15 cellular contexts compared by ENCODE assay signal in the genomic region with DNA sequence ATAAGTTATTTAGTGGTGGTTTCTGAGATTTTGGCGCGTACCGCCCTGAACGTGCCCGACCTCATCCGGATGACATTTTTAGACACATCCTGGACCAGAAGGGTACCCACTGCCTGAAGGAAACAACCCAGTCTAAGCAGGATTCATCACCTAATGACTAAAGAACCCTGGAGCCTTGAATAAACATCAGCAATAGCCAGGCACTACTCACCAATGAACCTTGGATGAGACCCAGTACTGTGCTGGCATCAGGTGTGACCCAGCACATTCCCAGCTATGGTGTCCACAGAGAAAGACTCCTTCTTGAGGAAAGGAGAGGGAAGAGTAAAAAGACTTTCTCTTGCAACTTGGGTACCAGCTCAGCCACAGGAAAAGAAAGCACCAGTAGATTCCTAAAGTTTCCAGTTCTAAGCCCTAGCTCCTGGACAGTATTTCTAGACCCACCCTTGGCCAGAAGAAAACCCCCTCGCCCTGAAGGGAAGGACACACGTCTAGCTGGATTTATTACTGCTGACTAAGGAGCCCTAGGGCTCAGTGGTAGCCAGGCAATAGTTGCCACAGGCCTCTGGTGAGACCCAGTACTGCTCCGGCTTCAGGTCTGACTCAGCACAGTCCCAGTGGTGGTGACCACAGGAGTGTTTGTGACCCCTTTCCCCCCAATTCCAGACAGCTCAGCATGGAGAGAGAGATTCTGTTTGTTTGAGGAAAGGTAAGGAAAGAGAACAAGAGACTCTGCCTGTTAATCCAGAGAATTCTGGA. TPM values are rescaled to one million over a fixed set of nuclear protein-coding genes. Genes with fewer than 3 reads are reported as not detected.
DNase-seq lines count a peak whose midpoint lies in the region; ATAC-seq and TF ChIP-seq lines count a peak whose summit lies in the region.
"Had no signal": no experiment of that assay in that cellular context is flagged by ENCODE, and none has a peak within 500 bp of the region (broad histone marks: within the 10 kb centered on the region; RNA-seq: fewer than 3 reads in every experiment).

No MANE protein-coding gene starts in this region.

- H2AK5ac ChIP-seq in mesendoderm (ENCODE audit: low read length): no peak overlapping the region

- no peak overlapping the region for H3K9ac ChIP-seq in mesendoderm (ENCODE audit: low read length)

- H2BK15ac ChIP-seq in mesendoderm (replicated peaks; ENCODE audit: low read depth): no peak overlapping the region

- no peak overlapping the region for H4K8ac ChIP-seq in mesendoderm (ENCODE audit: low read depth, low read length)

- ATAC-seq in HG02678 (IDR thresholded peaks at IDR 0.05; ENCODE audit: unreplicated experiment) (no peak), GM21528 (IDR thresholded peaks at IDR 0.05; ENCODE audit: low FRiP score, unreplicated experiment) (no peak), GM18861 (IDR thresholded peaks at IDR 0.05; ENCODE audit: unreplicated experiment) (no peak)
- ATAC-seq: activated CD8-positive, alpha-beta memory T cell treated with anti-CD3 and anti-CD28 coated beads, Interleukin-2, amount 10 ng/mL, durations not matched to agents 7 days and 5 days; stimulated activated naive B cell treated with anti-CD40 and anti-IgM and Interleukin-4, amounts not matched to agents 10 μg/mL and 1 μg/mL and 100 μg/mL, for 72 hours; upper lobe of right lung had no signal

- peaks cover 3% of the 10 kb centered on the region for H3K79me1 ChIP-seq in mesendoderm (ENCODE audit: low read length)

- WGBS in mesendoderm (ENCODE audit: extremely low coverage, insufficient coverage, low lambda C conversion rate): no CpG with 5 or more reads among the region's 9 CpGs

- H3K18ac ChIP-seq in mesendoderm (ENCODE audit: low read length): no peak overlapping the region

- no peak overlapping the region for H3K4me3 ChIP-seq in choroid plexus epithelial cell (ENCODE audit: low read depth, low read length)
- H3K4me3 ChIP-seq in mesendoderm (ENCODE audit: low read length): no peak overlapping the region
- H3K4me3 ChIP-seq: upper lobe of right lung had no signal

- no peak overlapping the region for H3K27ac ChIP-seq in mesendoderm (ENCODE audit: low read depth, low read length)
- H3K27ac ChIP-seq: upper lobe of right lung had no signal

- H4K5ac ChIP-seq in mesendoderm (ENCODE audit: low read length): no peak overlapping the region

- TF ChIP-seq CTCF in choroid plexus epithelial cell (conservative IDR thresholded peaks at IDR 0.05; ENCODE audit: low read depth, low read length): no peak

- no peak for TF ChIP-seq POLR2A in erythroblast (IDR thresholded peaks at IDR 0.05; ENCODE audit: low read length)

- no peaks in the 10 kb centered on the region for H3K36me3 ChIP-seq in mesendoderm (ENCODE audit: control insufficient read depth, insufficient read depth, low read length)
- H3K36me3 ChIP-seq: upper lobe of right lung had no signal

- no peak overlapping the region for H3K4ac ChIP-seq in mesendoderm (ENCODE audit: low read depth, low read length)

- H2BK5ac ChIP-seq in mesendoderm (ENCODE audit: low read length): no peak overlapping the region

- no peaks in the 10 kb centered on the region for H3K27me3 ChIP-seq in mesendoderm (ENCODE audit: insufficient read depth, low read length, poor library complexity)
- H3K27me3 ChIP-seq: upper lobe of right lung had no signal

- no peak overlapping the region for H3K4me2 ChIP-seq in mesendoderm (ENCODE audit: low read length)

- DNase-seq in ELF-1 (ENCODE audit: low read depth, low spot score) (peak; percentile 48), NCI-H226 (peak; percentile 53), choroid plexus epithelial cell (ENCODE audit: low read depth) (peak; percentile 37), mesendoderm (peak; percentile 35), erythroblast (lab: John Stamatoyannopoulos, UW) (no peak)
- DNase-seq: activated CD4-positive, CD25-positive, alpha-beta regulatory T cell; activated CD8-positive, alpha-beta memory T cell treated with anti-CD3 and anti-CD28 coated beads, Interleukin-2, amount 10 ng/mL, durations not matched to agents 7 days and 5 days; activated gamma-delta T cell; NCI-H524; stimulated activated naive B cell treated with anti-CD40 and anti-IgM and Interleukin-4, amounts not matched to agents 10 μg/mL and 1 μg/mL and 100 μg/mL, for 72 hours; SW 1271; upper lobe of right lung had no signal

- peak overlapping the region; percentile 27 for H3K56ac ChIP-seq in mesendoderm (ENCODE audit: low read length)

- H3K23ac ChIP-seq in mesendoderm (ENCODE audit: low read length): peak overlapping the region; percentile 37

- no peaks in the 10 kb centered on the region for H3K4me1 ChIP-seq in mesendoderm (ENCODE audit: control insufficient read depth, low read depth, low read length)
- H3K4me1 ChIP-seq: upper lobe of right lung had no signal

- no peak overlapping the region for H2BK120ac ChIP-seq in mesendoderm (ENCODE audit: low read depth, low read length)

- H3K79me2 ChIP-seq in mesendoderm (ENCODE audit: control insufficient read depth, insufficient read depth, low read length): no peaks in the 10 kb centered on the region

RNA-seq across cellular contexts. Expression of gene ZNF277, which starts 32.5 kb away (rescaled TPM):
- polyA plus RNA-seq in mesendoderm (2013, experiment 1 of 2): 12.9 TPM
- 11.7 TPM for polyA plus RNA-seq in mesendoderm (2013, experiment 2 of 2)

RNA-seq across cellular contexts. Expression of gene DOCK4, which starts 32.8 kb away (rescaled TPM):
- 10.0 TPM for polyA plus RNA-seq in mesendoderm (2013, experiment 1 of 2)
- 11.5 TPM for polyA plus RNA-seq in mesendoderm (2013, experiment 2 of 2)

Comparison
In these comparisons a context has a peak if more than half of its experiments do, and no peak if none do; other contexts are left out.
1. DNase-seq: peak in ELF-1 (single experiment), NCI-H226 (single experiment), choroid plexus epithelial cell (single experiment) and mesendoderm (single experiment); none in erythroblast (0 of 2).